ENCODE assay signal across 23 cellular contexts in the genomic region with DNA sequence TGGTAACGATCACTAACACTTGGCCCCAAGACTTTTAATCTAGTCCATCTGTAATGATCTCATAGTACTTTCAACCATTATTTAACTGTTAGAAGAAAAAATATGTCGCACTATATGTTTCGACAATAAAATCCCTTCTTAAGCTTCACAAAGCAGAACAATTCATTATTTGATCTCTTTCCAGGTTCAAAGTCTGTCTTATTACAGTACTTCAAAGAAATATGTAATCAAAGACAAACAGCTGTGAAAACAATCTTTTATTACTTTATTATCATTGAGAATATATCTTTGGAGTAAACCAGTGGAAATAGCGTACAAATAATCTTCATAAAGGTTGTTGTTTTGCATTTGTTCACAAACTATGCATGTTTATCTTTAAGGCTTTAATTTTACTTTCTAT.
DNase-seq lines count a peak whose midpoint lies in the region; TF ChIP-seq lines count a peak whose summit lies in the region.
"Had no signal": no experiment of that assay in that cellular context is flagged by ENCODE, and none has a peak within 500 bp of the region (broad histone marks: within the 10 kb centered on the region; RNA-seq: fewer than 3 reads in every experiment).

No MANE protein-coding gene starts in this region.

- CTCF ChIA-PET in HEK293 (lab: Yijun Ruan, JAX) (no interaction called here), OCI-LY7 (lab: Charles Lee; ENCODE audit: unreplicated experiment) (no interaction called here)

- H3K9me2 ChIP-seq in hepatocyte (replicated peaks; ENCODE audit: insufficient read depth), result no peaks in the 10 kb centered on the region
- no peaks in the 10 kb centered on the region for H3K9me2 ChIP-seq in OCI-LY7 (ENCODE audit: insufficient read depth, low read length)

- BruUV-seq in OCI-LY7 (replicated peaks; lab: Mats Ljungman, UMichigan), result no TSS peak

- no peaks in the 10 kb centered on the region for H3K9me3 Mint-ChIP-seq in neural progenitor cell

- intact Hi-C loops in OCI-LY7 (cut with micrococcal nuclease; ENCODE audit: unreplicated experiment), result no loop called here

- H3K4me1 Mint-ChIP-seq in neural progenitor cell, result peaks cover 29% of the 10 kb centered on the region
- H3K4me1 Mint-ChIP-seq: CD4-positive, alpha-beta memory T cell had no signal

- H3K79me2 ChIP-seq in hepatocyte, result no peaks in the 10 kb centered on the region
- H3K79me2 ChIP-seq in neural progenitor cell (ENCODE audit: low read depth), result no peaks in the 10 kb centered on the region
- H3K79me2 ChIP-seq in OCI-LY7 (ENCODE audit: insufficient read depth, low read depth, low read length), result no peaks in the 10 kb centered on the region

- no peaks in the 10 kb centered on the region for H3K9me3 ChIP-seq in HEK293 (ENCODE audit: control insufficient read depth, insufficient read depth, low read depth, low read length)
- H3K9me3 ChIP-seq in hepatocyte (ENCODE audit: low read depth), result no peaks in the 10 kb centered on the region
- no peaks in the 10 kb centered on the region for H3K9me3 ChIP-seq in neural progenitor cell (ENCODE audit: low read depth)
- H3K9me3 ChIP-seq in OCI-LY7 (ENCODE audit: low read length), result no peaks in the 10 kb centered on the region
- H3K9me3 ChIP-seq: A549, SJSA1 had no signal

- WGBS in hepatocyte (ENCODE audit: low lambda C conversion rate, missing lambda C conversion rate), result 55% methylated on average over 4 of the region's 4 CpGs

- no peak for TF ChIP-seq CTCF in HEK293 (tag by site-specific recombination; IDR thresholded peaks at IDR 0.05)
- TF ChIP-seq CTCF in hepatocyte (IDR thresholded peaks at IDR 0.05; ENCODE audit: poor library complexity), result no peak
- TF ChIP-seq CTCF in neural progenitor cell (IDR thresholded peaks at IDR 0.05), result no peak
- TF ChIP-seq CTCF in OCI-LY7 (conservative IDR thresholded peaks at IDR 0.05; ENCODE audit: low read length), result no peak

- no peaks in the 10 kb centered on the region for H3K36me3 ChIP-seq in HEK293 (ENCODE audit: control insufficient read depth in 2 of 2, insufficient read depth in 1 of 2, low read length in 2 of 2)
- no peaks in the 10 kb centered on the region for H3K36me3 ChIP-seq in hepatocyte (replicated peaks; ENCODE audit: insufficient read depth, low read depth)
- H3K36me3 ChIP-seq in neural progenitor cell, result no peaks in the 10 kb centered on the region
- no peaks in the 10 kb centered on the region for H3K36me3 ChIP-seq in OCI-LY7 (ENCODE audit: insufficient read depth, low read length)
- H3K36me3 ChIP-seq: SJSA1 had no signal

- POLR2A ChIA-PET in HEK293 (lab: Yijun Ruan, JAX), result no interaction called here
- POLR2A ChIA-PET in OCI-LY7 (lab: Charles Lee), result interaction anchor here (0.8 kb wide), 1 partner anchor 22 kb away, joined by 4 read pairs; no protein-coding TSS in a partner anchor

- H3K4me2 ChIP-seq in hepatocyte (peak overlapping the region; percentile 14), neural progenitor cell (no peak overlapping the region), OCI-LY7 (ENCODE audit: low read length) (no peak overlapping the region)
- H3K4me2 ChIP-seq: A549 had no signal

- no peak overlapping the region for H3K27ac Mint-ChIP-seq in neural progenitor cell
- H3K27ac Mint-ChIP-seq: CD4-positive, alpha-beta memory T cell had no signal

- H3K9ac ChIP-seq in neural progenitor cell, result no peak overlapping the region

- no peak overlapping the region for H3K4me3 ChIP-seq in HEK293 (ENCODE audit: low read depth, low read length)
- no peak overlapping the region for H3K4me3 ChIP-seq in hepatocyte
- H3K4me3 ChIP-seq in neural progenitor cell, result no peak overlapping the region
- H3K4me3 ChIP-seq in OCI-LY7 (ENCODE audit: low read depth, low read length, poor library complexity, severe bottlenecking), result no peak overlapping the region
- H3K4me3 ChIP-seq: A549, K562, SJSA1 had no signal

- H3K27me3 ChIP-seq in hepatocyte (no peaks in the 10 kb centered on the region), neural progenitor cell (no peaks in the 10 kb centered on the region)
- H3K27me3 ChIP-seq: SJSA1 had no signal

- peaks cover 2% of the 10 kb centered on the region for H3K27me3 Mint-ChIP-seq in neural progenitor cell (ENCODE audit: insufficient read depth, low read depth)
- H3K27me3 Mint-ChIP-seq: CD4-positive, alpha-beta memory T cell had no signal

- no peaks in the 10 kb centered on the region for H4K20me1 ChIP-seq in hepatocyte (ENCODE audit: insufficient read depth, poor library complexity, severe bottlenecking)
- no peaks in the 10 kb centered on the region for H4K20me1 ChIP-seq in neural progenitor cell (ENCODE audit: low read depth)
- H4K20me1 ChIP-seq in OCI-LY7 (ENCODE audit: insufficient read depth, low read length), result no peaks in the 10 kb centered on the region

- DNase-seq in SW480 (ENCODE audit: low spot score) (peak; percentile 42), hepatocyte (ENCODE audit: low spot score) (no peak), neural progenitor cell (ENCODE audit: low spot score) (no peak), Ammon's horn (ENCODE audit: low spot score) (no peak), T-helper 1 cell (no peak), OCI-LY7 (ENCODE audit: low spot score) (no peak)
- DNase-seq: AML-193; C1 segment of cervical spinal cord; CD4-positive, alpha-beta memory T cell; COR-L47; DND-41; HCEC 1CT; Kasumi-1; NCI-H2029; NCI-H446; NCI-H524 treated with DMSO at 0.1 percent for 48 hours; NCI-H774; Right ventricle myocardium superior; RPMI8226 had no signal

- no peaks in the 10 kb centered on the region for H3K4me1 ChIP-seq in HEK293 (ENCODE audit: control insufficient read depth, insufficient read depth, low read length)
- H3K4me1 ChIP-seq in hepatocyte (ENCODE audit: insufficient read depth), result peaks cover 3% of the 10 kb centered on the region
- H3K4me1 ChIP-seq in neural progenitor cell, result peaks cover 18% of the 10 kb centered on the region
- no peaks in the 10 kb centered on the region for H3K4me1 ChIP-seq in OCI-LY7 (ENCODE audit: insufficient read depth, low read length, poor library complexity, severe bottlenecking)
- H3K4me1 ChIP-seq: A549, SJSA1 had no signal

- peaks cover 4% of the 10 kb centered on the region for H3K36me3 Mint-ChIP-seq in neural progenitor cell
- H3K36me3 Mint-ChIP-seq: CD4-positive, alpha-beta memory T cell had no signal

- H3K27ac ChIP-seq in HEK293 (ENCODE audit: extremely low read depth, low read depth, low read length) (no peak overlapping the region), hepatocyte (peak overlapping the region; percentile 1), neural progenitor cell (peak overlapping the region; percentile 9), OCI-LY7 (ENCODE audit: low read depth, low read length, poor library complexity, severe bottlenecking) (no peak overlapping the region)
- H3K27ac ChIP-seq: A549, SJSA1 had no signal

- H3F3A ChIP-seq in neural progenitor cell (ENCODE audit: low read depth), result no peaks in the 10 kb centered on the region

- H2AFZ ChIP-seq in hepatocyte (peak overlapping the region; percentile 13), neural progenitor cell (replicated peaks) (no peak overlapping the region), OCI-LY7 (ENCODE audit: low read length) (no peak overlapping the region)

- no peak overlapping the region for H3K4me3 Mint-ChIP-seq in neural progenitor cell
- H3K4me3 Mint-ChIP-seq: CD4-positive, alpha-beta memory T cell had no signal

TF ChIP-seq in HEK293, 187 proteins besides CTCF, POLR2A, EP300 and RAD21:
- TF ChIP-seq, protein P1, sequence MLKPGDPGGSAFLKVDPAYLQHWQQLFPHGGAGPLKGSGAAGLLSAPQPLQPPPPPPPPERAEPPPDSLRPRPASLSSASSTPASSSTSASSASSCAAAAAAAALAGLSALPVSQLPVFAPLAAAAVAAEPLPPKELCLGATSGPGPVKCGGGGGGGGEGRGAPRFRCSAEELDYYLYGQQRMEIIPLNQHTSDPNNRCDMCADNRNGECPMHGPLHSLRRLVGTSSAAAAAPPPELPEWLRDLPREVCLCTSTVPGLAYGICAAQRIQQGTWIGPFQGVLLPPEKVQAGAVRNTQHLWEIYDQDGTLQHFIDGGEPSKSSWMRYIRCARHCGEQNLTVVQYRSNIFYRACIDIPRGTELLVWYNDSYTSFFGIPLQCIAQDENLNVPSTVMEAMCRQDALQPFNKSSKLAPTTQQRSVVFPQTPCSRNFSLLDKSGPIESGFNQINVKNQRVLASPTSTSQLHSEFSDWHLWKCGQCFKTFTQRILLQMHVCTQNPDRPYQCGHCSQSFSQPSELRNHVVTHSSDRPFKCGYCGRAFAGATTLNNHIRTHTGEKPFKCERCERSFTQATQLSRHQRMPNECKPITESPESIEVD (tag by site-specific recombination; IDR thresholded peaks at IDR 0.05), result 0 out of 2 replicates have a peak, but pooled peaks have one; percentile 22
- TF ChIP-seq ZNF747 (tag by site-specific recombination; IDR thresholded peaks at IDR 0.05) (no peak), TCF7L2 (IDR thresholded peaks at IDR 0.05; ENCODE audit: borderline replicate concordance, low read depth, low read length) (peak; percentile 65; the same call in 1 of the 2 replicates), ZFP41 (tag by site-specific recombination; IDR thresholded peaks at IDR 0.05; ENCODE audit: borderline replicate concordance) (no peak)
- TF ChIP-seq, protein P2, sequence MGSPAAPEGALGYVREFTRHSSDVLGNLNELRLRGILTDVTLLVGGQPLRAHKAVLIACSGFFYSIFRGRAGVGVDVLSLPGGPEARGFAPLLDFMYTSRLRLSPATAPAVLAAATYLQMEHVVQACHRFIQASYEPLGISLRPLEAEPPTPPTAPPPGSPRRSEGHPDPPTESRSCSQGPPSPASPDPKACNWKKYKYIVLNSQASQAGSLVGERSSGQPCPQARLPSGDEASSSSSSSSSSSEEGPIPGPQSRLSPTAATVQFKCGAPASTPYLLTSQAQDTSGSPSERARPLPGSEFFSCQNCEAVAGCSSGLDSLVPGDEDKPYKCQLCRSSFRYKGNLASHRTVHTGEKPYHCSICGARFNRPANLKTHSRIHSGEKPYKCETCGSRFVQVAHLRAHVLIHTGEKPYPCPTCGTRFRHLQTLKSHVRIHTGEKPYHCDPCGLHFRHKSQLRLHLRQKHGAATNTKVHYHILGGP (tag by site-specific recombination; IDR thresholded peaks at IDR 0.05), result 0 out of 2 replicates have a peak, but pooled peaks have one; percentile 7

Comparison
In these comparisons a context has a peak if more than half of its experiments do, and no peak if none do; other contexts are left out.
1. H3K27ac ChIP-seq: peak in hepatocyte (single experiment) and neural progenitor cell (single experiment); none in HEK293 (single experiment) and OCI-LY7 (single experiment).